ENCODE assay signal across 18 cellular contexts in genomic region chr12:75863475-75863874, GRCh38.
DNase-seq lines count a peak whose midpoint lies in the region; ATAC-seq, FAIRE-seq and TF ChIP-seq lines count a peak whose summit lies in the region.
"Had no signal": no experiment of that assay in that cellular context is flagged by ENCODE, and none has a peak within 500 bp of the region (broad histone marks: within the 10 kb centered on the region; RNA-seq: fewer than 3 reads in every experiment).

No MANE protein-coding gene starts in this region.

- H3K36me3 ChIP-seq in BE2C (no peaks in the 10 kb centered on the region), keratinocyte (ENCODE audit: control insufficient read depth in 2 of 2, extremely low read depth in 1 of 2, insufficient read depth in 2 of 2, low read length in 2 of 2) (no peaks in the 10 kb centered on the region)

- H2AFZ ChIP-seq in keratinocyte (ENCODE audit: control insufficient read depth, low read length) = peak overlapping the region; percentile 14

- dilution Hi-C loops in keratinocyte (cut with MboI; ENCODE audit: extremely low pct_ligation_motif_present, low sequenced_read_pairs) = no loop called here

- H3K4me1 ChIP-seq in BE2C (peaks cover 10% of the 10 kb centered on the region), keratinocyte (ENCODE audit: control insufficient read depth, extremely low read depth, insufficient read depth, low read length) (peaks cover 46% of the 10 kb centered on the region)

- no peaks in the 10 kb centered on the region for H4K20me1 ChIP-seq in keratinocyte (ENCODE audit: control insufficient read depth, extremely low read depth, insufficient read depth, low read length)

- no peak for TF ChIP-seq POLR2A in GM12891 (IDR thresholded peaks at IDR 0.05; ENCODE audit: low read depth, low read length)

- FAIRE-seq in keratinocyte (lab: Jason Lieb, UNC) = peak; percentile 59
- no peak for FAIRE-seq in GM12891 (lab: Jason Lieb, UNC)
- FAIRE-seq: HTR-8/SVneo, kidney, urothelium cell line had no signal

- no peaks in the 10 kb centered on the region for H3K9me1 ChIP-seq in keratinocyte (ENCODE audit: control insufficient read depth, extremely low read depth, insufficient read depth, low read length)

- TF ChIP-seq CTCF in BE2C (IDR thresholded peaks at IDR 0.05; ENCODE audit: low read depth, low read length) (no peak), keratinocyte (optimal IDR thresholded peaks at IDR 0.05 in 1 of 3, IDR thresholded peaks at IDR 0.05 in 1 of 3, conservative IDR thresholded peaks at IDR 0.05 in 1 of 3; ENCODE audit: extremely low read depth in 1 of 3, insufficient read depth in 2 of 3, low read length in 3 of 3) (no peak)

- H3K9me3 ChIP-seq in BE2C (no peaks in the 10 kb centered on the region; the same call in 1 of the 2 replicates), keratinocyte (ENCODE audit: control insufficient read depth, low read depth, low read length) (no peaks in the 10 kb centered on the region)

- H3K9ac ChIP-seq in keratinocyte (ENCODE audit: control insufficient read depth, extremely low read depth, insufficient read depth, low read length) = peak overlapping the region; percentile 76

- H3K79me2 ChIP-seq in keratinocyte (ENCODE audit: control insufficient read depth, insufficient read depth, low read length) = no peaks in the 10 kb centered on the region

- H3K27me3 ChIP-seq in BE2C = no peaks in the 10 kb centered on the region
- H3K27me3 ChIP-seq in keratinocyte (ENCODE audit: control insufficient read depth, extremely low read depth, insufficient read depth, low read length) = no peaks in the 10 kb centered on the region

- H3K4me3 ChIP-seq in BE2C (ENCODE audit: low read depth, low read length) (no peak overlapping the region), keratinocyte (ENCODE audit: control insufficient read depth in 2 of 3, extremely low read depth in 1 of 3, insufficient read depth in 2 of 3, low read depth in 1 of 3, low read length in 3 of 3) (no peak overlapping the region)

- DNase-seq in BE2C (peak; percentile 6), NCI-H69 (lab: John Stamatoyannopoulos, UW) (peak; percentile 71), amniotic epithelial cell (ENCODE audit: low read depth) (peak; percentile 22), keratinocyte (ENCODE audit: low read depth, low spot score) (no peak), Right ventricle myocardium inferior (ENCODE audit: missing footprints) (no peak), GM12891 (ENCODE audit: insufficient read length, low spot score) (no peak), NCI-H1105 treated with DMSO at 0.1 percent for 48 hours (lab: John Stamatoyannopoulos, UW) (no peak), NCI-H187 treated with DMSO at 0.1 percent for 48 hours (lab: John Stamatoyannopoulos, UW) (no peak)
- DNase-seq: activated CD4-positive, CD25-positive, alpha-beta regulatory T cell treated with anti-CD3 and anti-CD28 coated beads, Interleukin-2, amount 50 U/mL, for 72 hours; CD8-positive, alpha-beta memory T cell; hippocampal formation; kidney; NCI-H1694; SIG-M5; stimulated activated CD4-positive, alpha-beta T cell treated with anti-CD3 and anti-CD28 coated beads, Interleukin-2, amount 100 ng/mL, for 48 hours had no signal

- no peak for ATAC-seq in Right ventricle myocardium inferior
- ATAC-seq: natural killer cell treated with Interleukin-12 subunit alpha and Interleukin-12 subunit beta and Interleukin-15 and Interleukin-18, amount 100 ng/mL, for 72 hours had no signal

- peak overlapping the region; percentile 60 for H3K4me2 ChIP-seq in keratinocyte (ENCODE audit: control insufficient read depth, extremely low read depth, insufficient read depth, low read depth, low read length)

- intact Hi-C loops in Right ventricle myocardium inferior (cut with DNase I) = no loop called here

- peak overlapping the region; percentile 95 for H3K27ac ChIP-seq in keratinocyte (ENCODE audit: control insufficient read depth, insufficient read depth, low read length)

TF ChIP-seq in GM12891, 5 proteins besides CTCF, POLR2A, EP300 and RAD21:
- TF ChIP-seq TAF1 (IDR thresholded peaks at IDR 0.05; ENCODE audit: low read depth, low read length) (no peak), POU2F2 (IDR thresholded peaks at IDR 0.05; ENCODE audit: low read depth, low read length) (no peak), SPI1 (IDR thresholded peaks at IDR 0.05; ENCODE audit: low read depth, low read length) (no peak), POLR2AphosphoS5 (IDR thresholded peaks at IDR 0.05; ENCODE audit: low read depth, low read length) (no peak), PAX5 (IDR thresholded peaks at IDR 0.05; ENCODE audit: insufficient read depth, low read length, severe bottlenecking) (no peak)

Comparison
In these comparisons a context has a peak if more than half of its experiments do, and no peak if none do; other contexts are left out.
1. DNase-seq: peak in BE2C (single experiment), NCI-H69 (single experiment) and amniotic epithelial cell (single experiment); none in keratinocyte (single experiment), Right ventricle myocardium inferior (single experiment), GM12891 (single experiment), NCI-H1105 treated with DMSO at 0.1 percent for 48 hours (single experiment) and NCI-H187 treated with DMSO at 0.1 percent for 48 hours (single experiment).